ENCODE assay signal across 9 cellular contexts in genomic region chr5:80959768-80960442, GRCh38. TPM values are rescaled to one million over a fixed set of nuclear protein-coding genes. Genes with fewer than 3 reads are reported as not detected.
DNase-seq lines count a peak whose midpoint lies in the region; ATAC-seq lines count a peak whose summit lies in the region.
"Had no signal": no experiment of that assay in that cellular context is flagged by ENCODE, and none has a peak within 500 bp of the region (broad histone marks: within the 10 kb centered on the region; RNA-seq: fewer than 3 reads in every experiment).

RASGRF2 (plus strand) TSS chr5:80960363; CDS start chr5:80960739, 376 bp downstream.

- H3K79me1 ChIP-seq in mesenchymal stem cell (replicated peaks; ENCODE audit: low read length, poor library complexity, severe bottlenecking): no peaks in the 10 kb centered on the region

- peak within 1 kb of the TSS; percentile 77 for H4K91ac ChIP-seq in mesenchymal stem cell (ENCODE audit: low read length)

- no peaks in the 10 kb centered on the region for H3K9me3 ChIP-seq in effector memory CD4-positive, alpha-beta T cell (ENCODE audit: control insufficient read depth, low read length)
- no peaks in the 10 kb centered on the region for H3K9me3 ChIP-seq in mesenchymal stem cell (ENCODE audit: control insufficient read depth, low read length)

- H3K18ac ChIP-seq in mesenchymal stem cell (ENCODE audit: low read depth in 1 of 2, low read length in 2 of 2): peak within 1 kb of the TSS; percentile 68 to 100

- H2AK5ac ChIP-seq in mesenchymal stem cell (ENCODE audit: low read length, severe bottlenecking): no peak within 1 kb of the TSS

- H3K36me3 ChIP-seq in effector memory CD4-positive, alpha-beta T cell (ENCODE audit: control insufficient read depth, insufficient read depth, low read length): no peaks in the 10 kb centered on the region
- no peaks in the 10 kb centered on the region for H3K36me3 ChIP-seq in mesenchymal stem cell (ENCODE audit: control insufficient read depth in 1 of 2, insufficient read depth in 2 of 2, low read depth in 1 of 2, low read length in 2 of 2)
- H3K36me3 ChIP-seq: BLaER1 had no signal

- in situ Hi-C loops in G401 (cut with HindIII; ENCODE audit: low sequenced_read_pairs): no loop called here

- H3K23ac ChIP-seq in mesenchymal stem cell (ENCODE audit: low read length in 2 of 2): peak within 1 kb of the TSS in 1 of 2 experiments; percentile 99

- peak within 1 kb of the TSS in 1 of 2 experiments; percentile 99 for H3K14ac ChIP-seq in mesenchymal stem cell (ENCODE audit: low read length in 2 of 2)

- CTCF ChIA-PET in activated CD8-positive, alpha-beta T cell treated with anti-CD3 and anti-CD28 coated beads, Interleukin-2, amount 10 ng/mL, durations not matched to agents 7 days and 5 days (lab: Charles Lee): interaction anchor here (2.3 kb wide), 1 partner anchor 148 kb away, joined by 10 read pairs; no protein-coding TSS in a partner anchor

- H3K4me3 ChIP-seq in effector memory CD4-positive, alpha-beta T cell (ENCODE audit: insufficient read depth, low read depth, low read length, poor library complexity, severe bottlenecking): peak within 1 kb of the TSS; percentile 60
- H3K4me3 ChIP-seq in mesenchymal stem cell (ENCODE audit: insufficient read depth in 1 of 2, low read depth in 1 of 2, low read length in 2 of 2): peak within 1 kb of the TSS; percentile 50 to 64
- H3K4me3 ChIP-seq: BLaER1 had no signal

- H3K27me3 ChIP-seq in effector memory CD4-positive, alpha-beta T cell (replicated peaks; ENCODE audit: control insufficient read depth, insufficient read depth, low read length, poor library complexity, severe bottlenecking): no peaks in the 10 kb centered on the region
- H3K27me3 ChIP-seq in mesenchymal stem cell (ENCODE audit: control insufficient read depth in 1 of 2, insufficient read depth in 1 of 2, low read length in 2 of 2): peaks cover 48 to 61% of the 10 kb centered on the region in 2 experiments
- H3K27me3 ChIP-seq: BLaER1 had no signal

- peak within 1 kb of the TSS; percentile 72 for H2AFZ ChIP-seq in mesenchymal stem cell (ENCODE audit: low read depth, low read length)

- peak within 1 kb of the TSS; percentile 59 for H4K8ac ChIP-seq in mesenchymal stem cell (ENCODE audit: low read length)

- H3K9ac ChIP-seq in mesenchymal stem cell (ENCODE audit: low read length): no peak within 1 kb of the TSS
- H3K9ac ChIP-seq: BLaER1 had no signal

- WGBS in mesenchymal stem cell: 10% methylated on average over 52 of the region's 66 CpGs

- peak within 1 kb of the TSS; percentile 85 for H3K4me3 Mint-ChIP-seq in activated CD8-positive, alpha-beta T cell treated with anti-CD3 and anti-CD28 coated beads, Interleukin-2, amount 10 ng/mL, durations not matched to agents 7 days and 5 days

- peak within 1 kb of the TSS; percentile 96 for H2BK120ac ChIP-seq in mesenchymal stem cell (ENCODE audit: low read depth, low read length)

- peaks cover 4% of the 10 kb centered on the region for H3K4me1 ChIP-seq in effector memory CD4-positive, alpha-beta T cell (ENCODE audit: control insufficient read depth, insufficient read depth, low read length, poor library complexity, severe bottlenecking)
- H3K4me1 ChIP-seq in mesenchymal stem cell (ENCODE audit: control insufficient read depth, insufficient read depth, low read depth, low read length): peaks cover 17% of the 10 kb centered on the region

- peaks cover 5% of the 10 kb centered on the region for H3K27me3 Mint-ChIP-seq in activated CD8-positive, alpha-beta T cell treated with anti-CD3 and anti-CD28 coated beads, Interleukin-2, amount 10 ng/mL, durations not matched to agents 7 days and 5 days (ENCODE audit: low read depth)

- peak; percentile 54 for ATAC-seq in activated CD8-positive, alpha-beta T cell treated with anti-CD3 and anti-CD28 coated beads, Interleukin-2, amount 10 ng/mL, durations not matched to agents 7 days and 5 days
- ATAC-seq in HG03432 (IDR thresholded peaks at IDR 0.05; ENCODE audit: unreplicated experiment): no peak

- peak within 1 kb of the TSS; percentile 74 for H3K4me2 ChIP-seq in mesenchymal stem cell (ENCODE audit: low read length, poor library complexity, severe bottlenecking)
- H3K4me2 ChIP-seq: BLaER1 had no signal

- peak within 1 kb of the TSS; percentile 5 to 100 for H3K4ac ChIP-seq in mesenchymal stem cell (ENCODE audit: low read depth in 1 of 2, low read length in 2 of 2)

- H3K9me3 Mint-ChIP-seq in activated CD8-positive, alpha-beta T cell treated with anti-CD3 and anti-CD28 coated beads, Interleukin-2, amount 10 ng/mL, durations not matched to agents 7 days and 5 days (ENCODE audit: insufficient read depth): no peaks in the 10 kb centered on the region

- POLR2A ChIA-PET in activated CD8-positive, alpha-beta T cell treated with anti-CD3 and anti-CD28 coated beads, Interleukin-2, amount 10 ng/mL, durations not matched to agents 7 days and 5 days (lab: Charles Lee): interaction anchor here (1.0 kb wide), 1 partner anchor 306 kb away, joined by 3 read pairs; the partner anchor contains the start of gene MSH3

- DNase-seq in NCI-H748 (lab: John Stamatoyannopoulos, UW; ENCODE audit: unreplicated experiment) (peak; percentile 71), NCI-H748 treated with DMSO at 0.1 percent for 48 hours (lab: John Stamatoyannopoulos, UW) (no peak), mesenchymal stem cell (peak; percentile 78), G401 (ENCODE audit: low spot score) (no peak)
- DNase-seq in activated CD8-positive, alpha-beta T cell treated with anti-CD3 and anti-CD28 coated beads, Interleukin-2, amount 10 ng/mL, durations not matched to agents 7 days and 5 days: peak; percentile 70
- peak; percentile 18 to 37 (median 35) for DNase-seq in effector memory CD4-positive, alpha-beta T cell
- DNase-seq in stimulated activated CD8-positive, alpha-beta memory T cell treated with anti-CD3 and anti-CD28 coated beads, Interleukin-15, amount 100 ng/mL, for 24 hours (ENCODE audit: low read depth): peak; percentile 8

- H2BK12ac ChIP-seq in mesenchymal stem cell (ENCODE audit: low read length in 2 of 2): peak within 1 kb of the TSS in 1 of 2 experiments; percentile 98

- peaks cover 62% of the 10 kb centered on the region for H3K4me1 Mint-ChIP-seq in activated CD8-positive, alpha-beta T cell treated with anti-CD3 and anti-CD28 coated beads, Interleukin-2, amount 10 ng/mL, durations not matched to agents 7 days and 5 days (ENCODE audit: low read depth)

- peak within 1 kb of the TSS; percentile 79 for H3K27ac Mint-ChIP-seq in activated CD8-positive, alpha-beta T cell treated with anti-CD3 and anti-CD28 coated beads, Interleukin-2, amount 10 ng/mL, durations not matched to agents 7 days and 5 days

- no peak within 1 kb of the TSS for H2BK5ac ChIP-seq in mesenchymal stem cell (ENCODE audit: low read depth, low read length, poor library complexity, severe bottlenecking)

- H2BK15ac ChIP-seq in mesenchymal stem cell (ENCODE audit: low read depth, poor library complexity, severe bottlenecking): peak within 1 kb of the TSS; percentile 73

- H3K36me3 Mint-ChIP-seq in activated CD8-positive, alpha-beta T cell treated with anti-CD3 and anti-CD28 coated beads, Interleukin-2, amount 10 ng/mL, durations not matched to agents 7 days and 5 days (ENCODE audit: low read depth): peaks cover 3% of the 10 kb centered on the region

- peak within 1 kb of the TSS; percentile 49 for H3K27ac ChIP-seq in effector memory CD4-positive, alpha-beta T cell (ENCODE audit: insufficient read depth, low read length, poor library complexity, severe bottlenecking)
- no peak within 1 kb of the TSS for H3K27ac ChIP-seq in mesenchymal stem cell (ENCODE audit: low read length, poor library complexity, severe bottlenecking)
- H3K27ac ChIP-seq: BLaER1 had no signal

RNA-seq across cellular contexts. Expression of gene RASGRF2, which starts in this region (rescaled TPM):
- total RNA-seq in activated CD8-positive, alpha-beta T cell treated with anti-CD3 and anti-CD28 coated beads, Interleukin-2, amount 10 ng/mL, durations not matched to agents 7 days and 5 days: 10 to 100 TPM; 10.0 to 11.6 TPM
- polyA plus RNA-seq in mesenchymal stem cell (2013, experiment 1 of 2): 24.9 TPM
- 25.2 TPM for polyA plus RNA-seq in mesenchymal stem cell (2013, experiment 2 of 2)
- not detected in 2 replicates for total RNA-seq in G401 (2014; rRNA removed; shearing (Covaris generic))

Comparison
In these comparisons a context has a peak if more than half of its experiments do, and no peak if none do; other contexts are left out.
1. RNA of gene RASGRF2 (total RNA-seq): 10.0 to 11.6 TPM in activated CD8-positive, alpha-beta T cell treated with anti-CD3 and anti-CD28 coated beads, Interleukin-2, amount 10 ng/mL, durations not matched to agents 7 days and 5 days; not detected in G401; every median in the first group is over 10 times any median in the second.
2. DNase-seq: peak in NCI-H748 (single experiment), activated CD8-positive, alpha-beta T cell treated with anti-CD3 and anti-CD28 coated beads, Interleukin-2, amount 10 ng/mL, durations not matched to agents 7 days and 5 days (single experiment), effector memory CD4-positive, alpha-beta T cell (3 of 3), mesenchymal stem cell (single experiment) and stimulated activated CD8-positive, alpha-beta memory T cell treated with anti-CD3 and anti-CD28 coated beads, Interleukin-15, amount 100 ng/mL, for 24 hours (single experiment); none in NCI-H748 treated with DMSO at 0.1 percent for 48 hours (single experiment) and G401 (single experiment).